14 cellular contexts compared by ENCODE assay signal in the genomic region with DNA sequence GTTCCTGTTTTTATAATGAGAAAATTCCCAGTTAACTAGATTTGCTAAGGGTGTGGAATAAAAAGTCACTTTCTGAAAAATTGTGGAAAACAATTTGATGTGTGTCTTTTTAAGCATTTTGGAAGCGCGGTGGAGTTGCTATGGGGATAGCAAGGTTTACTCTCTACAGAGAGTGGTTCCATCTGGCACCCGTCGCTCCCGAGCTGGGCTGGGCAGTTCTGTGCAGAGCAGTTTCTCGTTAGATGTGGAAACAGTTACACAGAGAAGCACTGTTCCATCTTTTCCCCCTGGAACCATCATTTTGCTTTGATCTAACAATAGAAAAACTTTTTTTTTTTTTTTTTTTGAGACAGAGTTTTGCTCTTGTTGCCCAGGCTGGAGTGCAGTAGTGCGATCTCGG. TPM values are rescaled to one million over a fixed set of nuclear protein-coding genes. Genes with fewer than 3 reads are reported as not detected.
DNase-seq lines count a peak whose midpoint lies in the region; ATAC-seq and TF ChIP-seq lines count a peak whose summit lies in the region.
"Had no signal": no experiment of that assay in that cellular context is flagged by ENCODE, and none has a peak within 500 bp of the region (broad histone marks: within the 10 kb centered on the region; RNA-seq: fewer than 3 reads in every experiment).

No MANE protein-coding gene starts in this region.

- H3K27ac ChIP-seq in endodermal cell (ENCODE audit: low read depth, low read length) (no peak overlapping the region), upper lobe of right lung (no peak overlapping the region)

- no peak overlapping the region for H3K4me3 Mint-ChIP-seq in endodermal cell
- H3K4me3 Mint-ChIP-seq: activated CD4-positive, alpha-beta memory T cell treated with anti-CD3 and anti-CD28 coated beads for 36 hours; naive thymus-derived CD8-positive, alpha-beta T cell had no signal

- DNase-seq in NCI-H524 (lab: John Stamatoyannopoulos, UW): peak; percentile 26 to 54
- DNase-seq in NCI-H524 treated with DMSO at 0.1 percent for 48 hours (lab: John Stamatoyannopoulos, UW): no peak
- DNase-seq in endodermal cell: peak; percentile 24
- DNase-seq in medulla oblongata (ENCODE audit: extremely low spot score): peak; percentile 72
- DNase-seq in upper lobe of right lung: peak; percentile 51
- no peak for DNase-seq in NCI-H187 treated with DMSO at 0.1 percent for 48 hours (lab: John Stamatoyannopoulos, UW)
- DNase-seq in inferior parietal cortex (ENCODE audit: extremely low spot score): no peak
- DNase-seq: activated gamma-delta T cell treated with Interleukin-2 at 50 U/mL for 16 hours; naive thymus-derived CD8-positive, alpha-beta T cell; NCI-H446; RPMI8226; T1000 had no signal

- H3K4me1 ChIP-seq in endodermal cell (ENCODE audit: control insufficient read depth, insufficient read depth, low read length) (peaks cover 6% of the 10 kb centered on the region), upper lobe of right lung (no peaks in the 10 kb centered on the region)

- H3K9ac ChIP-seq in endodermal cell (ENCODE audit: extremely low read depth, low read length, poor library complexity, severe bottlenecking): no peak overlapping the region

- no peak for ATAC-seq in upper lobe of right lung
- no peak for ATAC-seq in HG03196 (IDR thresholded peaks at IDR 0.05; ENCODE audit: unreplicated experiment)
- ATAC-seq: naive thymus-derived CD8-positive, alpha-beta T cell had no signal

- H3K27me3 ChIP-seq in endodermal cell (ENCODE audit: control insufficient read depth, insufficient read depth, low read length, poor library complexity, severe bottlenecking) (peaks cover 13% of the 10 kb centered on the region), upper lobe of right lung (no peaks in the 10 kb centered on the region)

- intact Hi-C loops in upper lobe of right lung (cut with DNase I): no loop called here

- peaks cover 12% of the 10 kb centered on the region for H3K27me3 Mint-ChIP-seq in endodermal cell (ENCODE audit: insufficient read depth)
- H3K27me3 Mint-ChIP-seq: activated CD4-positive, alpha-beta memory T cell treated with anti-CD3 and anti-CD28 coated beads for 36 hours; naive thymus-derived CD8-positive, alpha-beta T cell had no signal

- H3K9me3 Mint-ChIP-seq in endodermal cell: no peaks in the 10 kb centered on the region
- H3K9me3 Mint-ChIP-seq: activated CD4-positive, alpha-beta memory T cell treated with anti-CD3 and anti-CD28 coated beads for 36 hours; naive thymus-derived CD8-positive, alpha-beta T cell had no signal

- WGBS in endodermal cell (ENCODE audit: insufficient coverage in 1 of 2, insufficient read length in 1 of 2), 2 experiments: 82 to 88% methylated on average over 8 of the region's 8 CpGs

- peaks cover 10% of the 10 kb centered on the region for H3K4me1 Mint-ChIP-seq in endodermal cell

- H3K4me3 ChIP-seq in endodermal cell (ENCODE audit: low read length) (no peak overlapping the region), upper lobe of right lung (no peak overlapping the region)

- H3K36me3 Mint-ChIP-seq in endodermal cell (ENCODE audit: low read depth): no peaks in the 10 kb centered on the region
- H3K36me3 Mint-ChIP-seq: activated CD4-positive, alpha-beta memory T cell treated with anti-CD3 and anti-CD28 coated beads for 36 hours; naive thymus-derived CD8-positive, alpha-beta T cell had no signal

- TF ChIP-seq CTCF in endodermal cell (conservative IDR thresholded peaks at IDR 0.05) (no peak), upper lobe of right lung (IDR thresholded peaks at IDR 0.05) (no peak)

- H3K9me3 ChIP-seq in endodermal cell (ENCODE audit: control insufficient read depth, low read length) (no peaks in the 10 kb centered on the region), upper lobe of right lung (no peaks in the 10 kb centered on the region)

- H3K36me3 ChIP-seq in endodermal cell (ENCODE audit: control insufficient read depth, insufficient read depth, low read length) (no peaks in the 10 kb centered on the region), upper lobe of right lung (no peaks in the 10 kb centered on the region)

- no peak overlapping the region for H3K27ac Mint-ChIP-seq in endodermal cell
- H3K27ac Mint-ChIP-seq: activated CD4-positive, alpha-beta memory T cell treated with anti-CD3 and anti-CD28 coated beads for 36 hours had no signal

RNA-seq across cellular contexts. Expression of a gene that starts 17.4 kb away (rescaled TPM):
- total RNA-seq in endodermal cell: 10 to 100 TPM; 14.9 to 15.1 TPM
- 22.2 TPM for polyA plus RNA-seq in endodermal cell (2013, experiment 1 of 2)
- 26.3 TPM for polyA plus RNA-seq in endodermal cell (2013, experiment 2 of 2)
- 18.4 TPM for total RNA-seq in upper lobe of right lung

Comparison
In these comparisons a context has a peak if more than half of its experiments do, and no peak if none do; other contexts are left out.
1. DNase-seq: peak in NCI-H524 (2 of 2), endodermal cell (single experiment), medulla oblongata (single experiment) and upper lobe of right lung (single experiment); none in NCI-H524 treated with DMSO at 0.1 percent for 48 hours (single experiment), NCI-H187 treated with DMSO at 0.1 percent for 48 hours (single experiment) and inferior parietal cortex (single experiment).